Comparison of ENCODE assay signal across 17 cellular contexts in genomic region chr6:1145756-1146218, GRCh38.
"Had no signal": no experiment of that assay in that cellular context is flagged by ENCODE, and none has a peak within 500 bp of the region (broad histone marks: within the 10 kb centered on the region; RNA-seq: fewer than 3 reads in every experiment).

No MANE protein-coding gene starts in this region.

- DNase-seq: colonic mucosa; dermis blood vessel endothelial cell; erythroblast; glutamatergic neuron; left ventricle myocardium superior; mesendoderm; naive thymus-derived CD4-positive, alpha-beta T cell; pancreas; right cardiac atrium; stimulated activated CD4-positive, alpha-beta T cell treated with anti-CD3 and anti-CD28 coated beads, Interleukin-1b, Interleukin-23, amount 100 ng/mL, for 48 hours; stimulated activated CD4-positive, alpha-beta T cell treated with anti-CD3 and anti-CD28 coated beads, Interleukin-4, amount 100 ng/mL, for 24 hours; testis; upper lobe of right lung had no signal

- H3K9me3 Mint-ChIP-seq: nephron progenitor cell; stimulated activated naive CD8-positive, alpha-beta T cell treated with anti-CD3 and anti-CD28 coated beads, Interleukin-15, Interleukin-2, amounts not matched to agents 100 ng/mL and 50 ng/mL, for 24 hours had no signal

- H3K4me3 Mint-ChIP-seq: naive thymus-derived CD4-positive, alpha-beta T cell; nephron progenitor cell; stimulated activated memory B cell treated with anti-CD40 and anti-IgM and Interleukin-4, amounts not matched to agents 10 μg/mL and 1 μg/mL and 100 μg/mL, for 72 hours; stimulated activated naive CD8-positive, alpha-beta T cell treated with anti-CD3 and anti-CD28 coated beads, Interleukin-15, Interleukin-2, amounts not matched to agents 100 ng/mL and 50 ng/mL, for 24 hours had no signal

- H3K36me3 Mint-ChIP-seq: stimulated activated memory B cell treated with anti-CD40 and anti-IgM and Interleukin-4, amounts not matched to agents 10 μg/mL and 1 μg/mL and 100 μg/mL, for 72 hours had no signal

- ATAC-seq: gastroesophageal sphincter; left ventricle myocardium superior; naive thymus-derived CD4-positive, alpha-beta T cell; pancreas; right cardiac atrium; stimulated activated memory B cell treated with anti-CD40 and anti-IgM and Interleukin-4, amounts not matched to agents 10 μg/mL and 1 μg/mL and 100 μg/mL, for 72 hours; upper lobe of right lung had no signal

- H3K4me1 Mint-ChIP-seq: naive thymus-derived CD4-positive, alpha-beta T cell; stimulated activated memory B cell treated with anti-CD40 and anti-IgM and Interleukin-4, amounts not matched to agents 10 μg/mL and 1 μg/mL and 100 μg/mL, for 72 hours had no signal

- H3K27ac Mint-ChIP-seq: naive thymus-derived CD4-positive, alpha-beta T cell; stimulated activated memory B cell treated with anti-CD40 and anti-IgM and Interleukin-4, amounts not matched to agents 10 μg/mL and 1 μg/mL and 100 μg/mL, for 72 hours; stimulated activated naive CD8-positive, alpha-beta T cell treated with anti-CD3 and anti-CD28 coated beads, Interleukin-15, Interleukin-2, amounts not matched to agents 100 ng/mL and 50 ng/mL, for 24 hours had no signal
